ENCODE assay signal across 1 cellular context in genomic region chr16:86408685-86409084, GRCh38.
TF ChIP-seq lines count a peak whose summit lies in the region.

No MANE protein-coding gene starts in this region.

TF ChIP-seq in GM23338, 12 proteins besides CTCF, POLR2A, EP300 and RAD21 (continued from another document):
- no peak for TF ChIP-seq ZNF462 (CRISPR knock-in tag; IDR thresholded peaks at IDR 0.05)
